In genomic region chr18:43936176-43936575, GRCh38 we compare ENCODE assay signal across 25 cellular contexts.
"Had no signal": no experiment of that assay in that cellular context is flagged by ENCODE, and none has a peak within 500 bp of the region (broad histone marks: within the 10 kb centered on the region; RNA-seq: fewer than 3 reads in every experiment).

No MANE protein-coding gene starts in this region.

- H3K4me3 ChIP-seq: MG63, SJCRH30 had no signal

- H3K9me3 ChIP-seq: MG63, SJCRH30, SK-N-SH had no signal

- DNase-seq: activated B cell treated with CpG ODN at 0.5 μM for 24 hours; activated CD4-positive, alpha-beta memory T cell treated with anti-CD3 and anti-CD28 coated beads for 36 hours; activated CD4-positive, alpha-beta T cell treated with anti-CD3 and anti-CD28 coated beads for 4 hours; activated CD4-positive, alpha-beta T cell treated with anti-CD3 and anti-CD28 coated beads, Interleukin-2, amount 50 U/mL, for 1 hour; activated CD4-positive, CD25-positive, alpha-beta regulatory T cell treated with anti-CD3 and anti-CD28 coated beads, Interleukin-2, amount 50 U/mL, for 72 hours; activated CD8-positive, alpha-beta memory T cell treated with anti-CD3 and anti-CD28 coated beads, Interleukin-2, amount 50 U/mL, for 4 hours; activated gamma-delta T cell treated with Interleukin-2 at 50 U/mL for 16 hours; activated naive CD4-positive, alpha-beta T cell treated with anti-CD3 and anti-CD28 coated beads for 36 hours; activated T-cell treated with anti-CD3 and anti-CD28 coated beads for 4 hours; activated T-cell treated with anti-CD3 and anti-CD28 coated beads, Interleukin-2, amount 50 U/mL, for 4 hours; anterior cingulate cortex; central memory CD4-positive, alpha-beta T cell; MG63; MV-4-11; NCI-H1092; NCI-H1436 treated with DMSO at 0.1 percent for 48 hours; NCI-H1694 treated with DMSO at 0.1 percent for 48 hours; NCI-H2029; NCI-H2171; NCI-H524; NCI-H69; SHP77; SJCRH30; SK-N-SH had no signal

- H3K27me3 ChIP-seq: MG63, SJCRH30 had no signal

- H3K4me2 ChIP-seq: KMS-11, SK-N-SH had no signal

- H3K36me3 ChIP-seq: MG63, SJCRH30 had no signal

- H3K9ac ChIP-seq: KMS-11, SK-N-SH had no signal

- H3K9me2 ChIP-seq: SK-N-SH had no signal

- H3K27ac ChIP-seq: KMS-11, SJCRH30 had no signal

- H3K4me1 ChIP-seq: SJCRH30 had no signal
